15 cellular contexts compared by ENCODE assay signal in genomic region chr1:16061989-16062686, GRCh38. TPM values are rescaled to one million over a fixed set of nuclear protein-coding genes. Genes with fewer than 3 reads are reported as not detected.
"Had no signal": no experiment of that assay in that cellular context is flagged by ENCODE, and none has a peak within 500 bp of the region (broad histone marks: within the 10 kb centered on the region; RNA-seq: fewer than 3 reads in every experiment).

No MANE protein-coding gene starts in this region.

RNA-seq across cellular contexts. Expression of gene FAM131C, which starts 11.3 kb away (rescaled TPM):
- total RNA-seq: naive thymus-derived CD8-positive, alpha-beta T cell; natural killer cell treated with Interleukin-12 subunit alpha and Interleukin-12 subunit beta and Interleukin-15 and Interleukin-18, amount 100 ng/mL, for 72 hours; omental fat pad; prostate gland; sciatic nerve; thoracic aorta; tibial nerve had no signal
- polyA plus RNA-seq: naive thymus-derived CD8-positive, alpha-beta T cell had no signal

RNA-seq across cellular contexts. Expression of gene CLCNKB, which starts 18.6 kb away (rescaled TPM):
- total RNA-seq: naive thymus-derived CD8-positive, alpha-beta T cell; natural killer cell treated with Interleukin-12 subunit alpha and Interleukin-12 subunit beta and Interleukin-15 and Interleukin-18, amount 100 ng/mL, for 72 hours; thoracic aorta; vagina had no signal
- polyA plus RNA-seq: naive thymus-derived CD8-positive, alpha-beta T cell had no signal

RNA-seq across cellular contexts. Expression of gene CLCNKA, which starts 40.3 kb away (rescaled TPM):
- total RNA-seq: naive thymus-derived CD8-positive, alpha-beta T cell; neural crest cell; pulmonary artery endothelial cell; smooth muscle cell; temporal lobe; tibial nerve had no signal
- polyA plus RNA-seq: naive thymus-derived CD8-positive, alpha-beta T cell had no signal

RNA-seq across cellular contexts. Expression of gene HSPB7, which starts 44.3 kb away (rescaled TPM):
- total RNA-seq: naive thymus-derived CD8-positive, alpha-beta T cell; natural killer cell treated with Interleukin-12 subunit alpha and Interleukin-12 subunit beta and Interleukin-15 and Interleukin-18, amount 100 ng/mL, for 72 hours; neural crest cell; pulmonary artery endothelial cell; temporal lobe had no signal
- polyA plus RNA-seq: naive thymus-derived CD8-positive, alpha-beta T cell had no signal

RNA-seq across cellular contexts. Expression of gene SRARP, which starts 58.1 kb away (rescaled TPM):
- total RNA-seq: naive thymus-derived CD8-positive, alpha-beta T cell; natural killer cell treated with Interleukin-12 subunit alpha and Interleukin-12 subunit beta and Interleukin-15 and Interleukin-18, amount 100 ng/mL, for 72 hours; neural crest cell; omental fat pad; ovary; pulmonary artery endothelial cell; smooth muscle cell; spleen; thoracic aorta; ureter; vagina had no signal
- polyA plus RNA-seq: naive thymus-derived CD8-positive, alpha-beta T cell; ovary; smooth muscle cell; spleen had no signal
